In the genomic region with DNA sequence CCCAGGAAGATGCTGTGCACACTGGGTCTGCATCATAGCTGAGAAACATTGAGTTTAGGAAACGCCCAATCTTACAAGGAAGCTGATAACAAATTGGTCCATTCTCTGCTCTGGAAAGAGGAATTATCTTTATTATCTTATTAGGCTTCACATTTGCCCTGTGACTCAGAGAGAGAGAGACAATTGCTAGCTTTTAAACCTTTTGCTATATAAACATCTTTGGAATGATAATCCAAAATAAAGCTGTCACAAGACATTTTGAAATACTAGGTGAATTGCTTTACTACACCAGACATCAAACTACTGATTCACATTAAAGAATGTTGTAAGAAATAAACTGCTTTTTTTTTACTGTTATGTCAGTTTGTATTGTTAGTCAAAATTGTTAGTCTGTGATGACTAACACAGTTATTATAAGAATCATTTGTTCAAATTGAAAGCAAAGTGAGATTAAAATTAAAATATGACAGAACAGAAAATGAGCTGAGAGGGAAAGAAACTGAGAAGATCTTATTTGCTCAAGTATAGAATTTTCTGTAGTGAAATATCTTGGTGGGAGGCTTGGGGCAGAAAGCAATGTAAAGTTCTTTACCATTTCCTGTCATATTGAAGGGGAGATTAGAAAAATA, we compare ENCODE assay signal across 22 cellular contexts.
"Had no signal": no experiment of that assay in that cellular context is flagged by ENCODE, and none has a peak within 500 bp of the region (broad histone marks: within the 10 kb centered on the region; RNA-seq: fewer than 3 reads in every experiment).

No MANE protein-coding gene starts in this region.

- H3K4me3 ChIP-seq: psoas muscle, sigmoid colon, suprapubic skin had no signal

- H3K4me1 Mint-ChIP-seq: activated naive CD8-positive, alpha-beta T cell treated with anti-CD3 and anti-CD28 coated beads, Interleukin-2, amount 50 U/mL, for 24 hours; T-helper 17 cell; WTC11 had no signal

- H3K36me3 ChIP-seq: sigmoid colon, suprapubic skin had no signal

- H3K4me3 Mint-ChIP-seq: activated CD8-positive, alpha-beta T cell treated with anti-CD3 and anti-CD28 coated beads, Interleukin-2, amount 10 ng/mL, durations not matched to agents 7 days and 5 days; activated naive CD8-positive, alpha-beta T cell treated with anti-CD3 and anti-CD28 coated beads, Interleukin-2, amount 50 U/mL, for 24 hours; activated T-helper 1 cell treated with anti-CD3 and anti-CD28 coated beads, Interleukin-12 subunit alpha, Interleukin-12 subunit beta, Interleukin-2, Interleukin-4 antibody, amounts not matched to agents 30 ng/mL and 10 ng/mL and 1 ng/mL, durations not matched to agents 14 hours and 24 hours and 36 hours; natural killer cell treated with Interleukin-12 subunit alpha and Interleukin-12 subunit beta and Interleukin-15 and Interleukin-18, amount 100 ng/mL, for 72 hours; T-helper 17 cell; type B pancreatic cell; WTC11 had no signal

- H3K27me3 Mint-ChIP-seq: activated naive CD8-positive, alpha-beta T cell treated with anti-CD3 and anti-CD28 coated beads, Interleukin-2, amount 50 U/mL, for 24 hours; natural killer cell treated with Interleukin-12 subunit alpha and Interleukin-12 subunit beta and Interleukin-15 and Interleukin-18, amount 100 ng/mL, for 72 hours; T-helper 17 cell; type B pancreatic cell had no signal

- ATAC-seq: activated CD8-positive, alpha-beta T cell treated with anti-CD3 and anti-CD28 coated beads, Interleukin-2, amount 10 ng/mL, durations not matched to agents 7 days and 5 days; activated naive CD8-positive, alpha-beta T cell treated with anti-CD3 and anti-CD28 coated beads, Interleukin-2, amount 50 U/mL, for 24 hours; left colon; natural killer cell treated with Interleukin-12 subunit alpha and Interleukin-12 subunit beta and Interleukin-15 and Interleukin-18, amount 100 ng/mL, for 72 hours; psoas muscle; stimulated activated naive CD8-positive, alpha-beta T cell treated with anti-CD3 and anti-CD28 coated beads, Interleukin-15, Interleukin-2, amounts not matched to agents 100 U/mL and 50 U/mL, for 24 hours; T-helper 17 cell; WTC11 had no signal

- H3K27me3 ChIP-seq: sigmoid colon, suprapubic skin had no signal

- H3K9me3 ChIP-seq: psoas muscle, sigmoid colon, suprapubic skin had no signal

- H3K4me1 ChIP-seq: psoas muscle, sigmoid colon, suprapubic skin had no signal

- H3K36me3 Mint-ChIP-seq: natural killer cell treated with Interleukin-12 subunit alpha and Interleukin-12 subunit beta and Interleukin-15 and Interleukin-18, amount 100 ng/mL, for 72 hours; type B pancreatic cell; WTC11 had no signal

- DNase-seq: activated CD4-positive, alpha-beta T cell treated with anti-CD3 and anti-CD28 coated beads for 48 hours; activated CD8-positive, alpha-beta memory T cell treated with anti-CD3 and anti-CD28 coated beads, Interleukin-2, amount 50 U/mL, for 48 hours; activated CD8-positive, alpha-beta T cell treated with anti-CD3 and anti-CD28 coated beads, Interleukin-2, amount 10 ng/mL, durations not matched to agents 7 days and 5 days; activated naive CD4-positive, alpha-beta T cell; activated naive CD8-positive, alpha-beta T cell treated with anti-CD3 and anti-CD28 coated beads, Interleukin-2, amount 50 U/mL, for 24 hours; central memory CD4-positive, alpha-beta T cell; effector memory CD4-positive, alpha-beta T cell; glutamatergic neuron; left colon; occipital lobe; psoas muscle; sigmoid colon; stimulated activated CD4-positive, alpha-beta T cell treated with anti-CD3 and anti-CD28 coated beads, Interleukin-12 subunit alpha, Interleukin-12 subunit beta, amount 100 ng/mL, for 4 hours; stimulated activated CD4-positive, alpha-beta T cell treated with anti-CD3 and anti-CD28 coated beads, Interleukin-2, amount 100 ng/mL, for 48 hours; stimulated activated naive CD8-positive, alpha-beta T cell treated with anti-CD3 and anti-CD28 coated beads, Interleukin-15, Interleukin-2, amounts not matched to agents 100 U/mL and 50 U/mL, for 24 hours; T-helper 17 cell had no signal

- H3K9me3 Mint-ChIP-seq: activated T-helper 1 cell treated with anti-CD3 and anti-CD28 coated beads, Interleukin-12 subunit alpha, Interleukin-12 subunit beta, Interleukin-2, Interleukin-4 antibody, amounts not matched to agents 30 ng/mL and 10 ng/mL and 1 ng/mL, durations not matched to agents 14 hours and 24 hours and 36 hours; type B pancreatic cell had no signal

- H3K27ac Mint-ChIP-seq: activated CD8-positive, alpha-beta T cell treated with anti-CD3 and anti-CD28 coated beads, Interleukin-2, amount 10 ng/mL, durations not matched to agents 7 days and 5 days; activated naive CD8-positive, alpha-beta T cell treated with anti-CD3 and anti-CD28 coated beads, Interleukin-2, amount 50 U/mL, for 24 hours; activated T-helper 1 cell treated with anti-CD3 and anti-CD28 coated beads, Interleukin-12 subunit alpha, Interleukin-12 subunit beta, Interleukin-2, Interleukin-4 antibody, amounts not matched to agents 30 ng/mL and 10 ng/mL and 1 ng/mL, durations not matched to agents 14 hours and 24 hours and 36 hours; natural killer cell treated with Interleukin-12 subunit alpha and Interleukin-12 subunit beta and Interleukin-15 and Interleukin-18, amount 100 ng/mL, for 72 hours; T-helper 17 cell; type B pancreatic cell; WTC11 had no signal

- H3K27ac ChIP-seq: epithelial cell of prostate, psoas muscle, sigmoid colon, suprapubic skin had no signal
